8 cellular contexts compared by ENCODE assay signal in genomic region chr21:14737922-14738321, GRCh38.
A peak's percentile ranks its signal among the peaks of the same experiment; 100 is the strongest.
DNase-seq lines count a peak whose midpoint lies in the region; ATAC-seq and TF ChIP-seq lines count a peak whose summit lies in the region.

No MANE protein-coding gene starts in this region.

- no peaks in the 10 kb centered on the region for H3F3A ChIP-seq in OCI-LY1 (ENCODE audit: insufficient read depth, low read length)

- H3K9ac ChIP-seq in OCI-LY1 (ENCODE audit: low read length) = no peak overlapping the region

- 0 out of 2 replicates have a peak, but pooled peaks cover 5% of the 10 kb centered on the region for H3K9me3 ChIP-seq in OCI-LY1 (ENCODE audit: low read length)
- no peaks in the 10 kb centered on the region for H3K9me3 ChIP-seq in ascending aorta

- H3K27ac ChIP-seq in OCI-LY1 (ENCODE audit: low read depth, low read length, poor library complexity, severe bottlenecking) = no peak overlapping the region
- no peak overlapping the region for H3K27ac ChIP-seq in ascending aorta

- peak; percentile 68 for TF ChIP-seq CTCF in GM06990 (IDR thresholded peaks at IDR 0.05; ENCODE audit: insufficient read depth, low read length, poor library complexity, severe bottlenecking)
- TF ChIP-seq CTCF in OCI-LY1 (IDR thresholded peaks at IDR 0.05; ENCODE audit: low read length) = peak; percentile 90
- peak in 1 of 3 experiments; percentile 19 for TF ChIP-seq CTCF in ascending aorta (IDR thresholded peaks at IDR 0.05)

- no peaks in the 10 kb centered on the region for H3K9me2 ChIP-seq in OCI-LY1 (ENCODE audit: low read depth, low read length)

- H2AFZ ChIP-seq in OCI-LY1 (ENCODE audit: low read length) = no peak overlapping the region

- no peaks in the 10 kb centered on the region for H3K79me2 ChIP-seq in OCI-LY1 (ENCODE audit: insufficient read depth, low read length)

- H3K4me3 ChIP-seq in GM06990 (replicated peaks; ENCODE audit: low read depth, low read length) (no peak overlapping the region), OCI-LY1 (ENCODE audit: low read depth, low read length, poor library complexity, severe bottlenecking) (no peak overlapping the region), ascending aorta (no peak overlapping the region)

- no peak overlapping the region for H3K4me2 ChIP-seq in OCI-LY1 (ENCODE audit: low read length)

- H3K27me3 ChIP-seq in GM06990 (replicated peaks; ENCODE audit: control insufficient read depth, insufficient read depth, low read length) (no peaks in the 10 kb centered on the region), OCI-LY1 (ENCODE audit: insufficient read depth, low read length) (no peaks in the 10 kb centered on the region), ascending aorta (no peaks in the 10 kb centered on the region)

- ATAC-seq in HG02759 (IDR thresholded peaks at IDR 0.05; ENCODE audit: unreplicated experiment) (peak; percentile 66), HG03521 (IDR thresholded peaks at IDR 0.05; ENCODE audit: unreplicated experiment) (no peak)

- no peaks in the 10 kb centered on the region for H4K20me1 ChIP-seq in OCI-LY1 (ENCODE audit: insufficient read depth, low read length)

- intact Hi-C loops in ascending aorta (cut with DNase I) = no loop called here

- H3K36me3 ChIP-seq in GM06990 (ENCODE audit: control insufficient read depth, insufficient read depth, low read length) (no peaks in the 10 kb centered on the region), OCI-LY1 (ENCODE audit: insufficient read depth, low read length) (no peaks in the 10 kb centered on the region), ascending aorta (no peaks in the 10 kb centered on the region)

- DNase-seq in GM06990 (ENCODE audit: extremely low read depth, insufficient read length) = no peak
- DNase-seq in activated naive CD8-positive, alpha-beta T cell treated with anti-CD3 and anti-CD28 coated beads, Interleukin-2, amount 50 U/mL, for 16 hours (ENCODE audit: low read depth, low spot score) = peak; percentile 16
- DNase-seq in iPS-NIHi11 (ENCODE audit: low spot score) = peak; percentile 25
- DNase-seq in stimulated activated CD4-positive, alpha-beta T cell treated with anti-CD3 and anti-CD28 coated beads, TNF-alpha, amount 100 ng/mL, for 48 hours (ENCODE audit: low read depth in 3 of 3) = peak in 2 of 3 donors; percentile 17 to 41
- DNase-seq in ascending aorta (ENCODE audit: low spot score in 2 of 2) = no peak

- peaks cover 26% of the 10 kb centered on the region for H3K4me1 ChIP-seq in OCI-LY1 (ENCODE audit: insufficient read depth, low read length, severe bottlenecking)
- H3K4me1 ChIP-seq in ascending aorta = no peaks in the 10 kb centered on the region

Comparison
In these comparisons a context has a peak if more than half of its experiments do, and no peak if none do; other contexts are left out.
1. DNase-seq: peak in activated naive CD8-positive, alpha-beta T cell treated with anti-CD3 and anti-CD28 coated beads, Interleukin-2, amount 50 U/mL, for 16 hours (single experiment), iPS-NIHi11 (single experiment) and stimulated activated CD4-positive, alpha-beta T cell treated with anti-CD3 and anti-CD28 coated beads, TNF-alpha, amount 100 ng/mL, for 48 hours (2 of 3); none in GM06990 (single experiment) and ascending aorta (0 of 2).